8 cellular contexts compared by ENCODE assay signal in genomic region chr7:75738975-75739795, GRCh38. TPM values are rescaled to one million over a fixed set of nuclear protein-coding genes. Genes with fewer than 3 reads are reported as not detected.
A peak's percentile ranks its signal among the peaks of the same experiment; 100 is the strongest.
DNase-seq lines count a peak whose midpoint lies in the region; ATAC-seq and TF ChIP-seq lines count a peak whose summit lies in the region.

No MANE protein-coding gene starts in this region.

- peak; percentile 94 for ATAC-seq in GM19324 (IDR thresholded peaks at IDR 0.05; ENCODE audit: low FRiP score, unreplicated experiment)
- ATAC-seq in HG03457 (IDR thresholded peaks at IDR 0.05; ENCODE audit: unreplicated experiment), result peak; percentile 94
- peak; percentile 99 for ATAC-seq in activated CD4-positive, alpha-beta T cell treated with anti-CD3 and anti-CD28 coated beads for 36 hours
- peak; percentile 95 for ATAC-seq in left colon

- H3K9me3 Mint-ChIP-seq in activated CD4-positive, alpha-beta T cell treated with anti-CD3 and anti-CD28 coated beads for 36 hours (ENCODE audit: low read depth), result no peaks in the 10 kb centered on the region

- H3K36me3 Mint-ChIP-seq in activated CD4-positive, alpha-beta T cell treated with anti-CD3 and anti-CD28 coated beads for 36 hours (ENCODE audit: low read depth), result no peaks in the 10 kb centered on the region

- peaks cover 10% of the 10 kb centered on the region for H3K27me3 Mint-ChIP-seq in activated CD4-positive, alpha-beta T cell treated with anti-CD3 and anti-CD28 coated beads for 36 hours

- intact Hi-C loops in activated CD4-positive, alpha-beta T cell treated with anti-CD3 and anti-CD28 coated beads for 36 hours (cut with DNase I, micrococcal nuclease), result loop anchor here (1.0 to 5.0 kb wide), 10 partner anchors 37 to 667 kb away; partner anchors contain the start of genes MDH2 (in 1 of the 2), POM121C (in 1 of the 2), POR (in 1 of the 2) and RCC1L (in 1 of the 2)
- intact Hi-C loops in left colon (cut with DNase I, micrococcal nuclease), result no loop called here

- peak overlapping the region; percentile 85 for H3K4me3 Mint-ChIP-seq in activated CD4-positive, alpha-beta T cell treated with anti-CD3 and anti-CD28 coated beads for 36 hours

- peak; percentile 82 for DNase-seq in BJ (ENCODE audit: low read depth)
- DNase-seq in NCI-H510A treated with DMSO at 0.1 percent for 48 hours (lab: John Stamatoyannopoulos, UW), result peak; percentile 71
- peak; percentile 100 for DNase-seq in activated CD4-positive, alpha-beta T cell treated with anti-CD3 and anti-CD28 coated beads for 36 hours
- peak; percentile 99 for DNase-seq in choroid plexus epithelial cell (ENCODE audit: low read depth)
- DNase-seq in left colon, result peak; percentile 99
- DNase-seq in stimulated activated CD4-positive, alpha-beta T cell treated with anti-CD3 and anti-CD28 coated beads, Interleukin-1b, Interleukin-23, amount 100 ng/mL, for 24 hours (ENCODE audit: low read depth in 4 of 4, low spot score in 1 of 4), result peak; percentile 97 to 100 (median 98)

- POLR2A ChIA-PET in BJ (lab: Charles Lee), result no interaction called here
- POLR2A ChIA-PET in activated CD4-positive, alpha-beta T cell treated with anti-CD3 and anti-CD28 coated beads for 36 hours (lab: Charles Lee), result interaction anchor here (0.6 kb wide), 1 partner anchor 460 kb away, joined by 3 read pairs; no protein-coding TSS in a partner anchor

- CTCF ChIA-PET in BJ (lab: Yijun Ruan, JAX), result interaction anchor here (0.6 to 2.5 kb wide), 8 partner anchors 9 to 95 kb away, joined by 3 to 8 read pairs (median 4); no protein-coding TSS in a partner anchor
- CTCF ChIA-PET in activated CD4-positive, alpha-beta T cell treated with anti-CD3 and anti-CD28 coated beads for 36 hours (lab: Charles Lee), result interaction anchor here (1.0 to 1.6 kb wide), 4 partner anchors 7 to 138 kb away, joined by 3 to 5 read pairs (median 4); no protein-coding TSS in a partner anchor

- H3K36me3 ChIP-seq in BJ (ENCODE audit: control insufficient read depth, insufficient read depth, low read length), result no peaks in the 10 kb centered on the region

- peak overlapping the region; percentile 91 for H3K27ac Mint-ChIP-seq in activated CD4-positive, alpha-beta T cell treated with anti-CD3 and anti-CD28 coated beads for 36 hours

- TF ChIP-seq CTCF in BJ (IDR thresholded peaks at IDR 0.05; ENCODE audit: insufficient read depth, low read depth, low read length) (no peak), choroid plexus epithelial cell (conservative IDR thresholded peaks at IDR 0.05; ENCODE audit: low read depth, low read length) (no peak)

- H3K27me3 ChIP-seq in BJ (ENCODE audit: control insufficient read depth, insufficient read depth, low read length), result no peaks in the 10 kb centered on the region

- H3K4me1 Mint-ChIP-seq in activated CD4-positive, alpha-beta T cell treated with anti-CD3 and anti-CD28 coated beads for 36 hours, result peaks cover 19% of the 10 kb centered on the region

- H3K4me3 ChIP-seq in BJ (ENCODE audit: low read depth, low read length) (peak overlapping the region; percentile 94), choroid plexus epithelial cell (ENCODE audit: low read depth, low read length) (peak overlapping the region; percentile 95)

RNA-seq across cellular contexts. Expression of gene HIP1, which starts 0.4 kb away (rescaled TPM):
- polyA plus RNA-seq in BJ (2011; rRNA removed), result 6.5 and 7.5 TPM in 2 replicates
- polyA minus RNA-seq in BJ (2011; rRNA and poly(A)+ RNA removed), result 7.3 and 9.1 TPM in 2 replicates
- 1 to 10 TPM; 4.1 to 5.0 TPM for total RNA-seq in activated CD4-positive, alpha-beta T cell treated with anti-CD3 and anti-CD28 coated beads for 36 hours
- 1 to 10 TPM; 5.7 to 6.2 TPM for total RNA-seq in left colon

RNA-seq across cellular contexts. Expression of gene CCL26, which starts 32.8 kb away (rescaled TPM):
- 0.26 TPM in 1 of 2 replicates, not detected in the other for polyA plus RNA-seq in BJ (2011; rRNA removed)
- polyA minus RNA-seq in BJ (2011; rRNA and poly(A)+ RNA removed), result not detected in 2 replicates
- total RNA-seq in activated CD4-positive, alpha-beta T cell treated with anti-CD3 and anti-CD28 coated beads for 36 hours, result under 1 TPM in 1 of 2 experiments, not detected in 1; 0.39 TPM
- total RNA-seq in left colon, result under 1 TPM in 1 of 2 donors, not detected in 1; 0.78 TPM

Comparison
In these comparisons a context has a peak if more than half of its experiments do, and no peak if none do; other contexts are left out.
1. Peak in every context shown above with its lines: DNase-seq, ATAC-seq and H3K4me3 ChIP-seq.
2. intact Hi-C loops: an anchor here in activated CD4-positive, alpha-beta T cell treated with anti-CD3 and anti-CD28 coated beads for 36 hours (1.0 to 5.0 kb wide); none called in left colon.